In genomic region chr16:21083729-21084268, GRCh38 we compare ENCODE assay signal across 8 cellular contexts.
DNase-seq lines count a peak whose midpoint lies in the region; ATAC-seq, FAIRE-seq and TF ChIP-seq lines count a peak whose summit lies in the region.

No MANE protein-coding gene starts in this region.

- no peaks in the 10 kb centered on the region for H3K79me2 ChIP-seq in PC-3 (ENCODE audit: low read length)

- 29 to 34% methylated on average over 6 of the region's 6 CpGs for WGBS in tibial nerve, 2 donors

- no TSS peak for BruUV-seq in PC-3 (replicated peaks; lab: Mats Ljungman, UMichigan)

- DNase-seq in Ammon's horn (ENCODE audit: low spot score) (peak; percentile 45), H54 (ENCODE audit: insufficient read length, low spot score) (peak; percentile 45), PC-3 (peak; percentile 64), activated T-helper 1 cell treated with Interleukin-2 at 50 U/mL for 16 hours (ENCODE audit: low read depth) (peak; percentile 10), foreskin keratinocyte (peak in 1 of 2 donors; percentile 54), nucleus accumbens (lab: John Stamatoyannopoulos, UW) (peak in 40 of 56 donors; percentile 1 to 65 (median 10)), tibial nerve (ENCODE audit: low spot score in 2 of 2) (peak; percentile 59 to 79)

- ATAC-seq in PC-3 (peak; percentile 66), foreskin keratinocyte (peak; percentile 84), HG03097 (IDR thresholded peaks at IDR 0.05; ENCODE audit: low FRiP score, unreplicated experiment) (no peak)

- H3K4me3 ChIP-seq in PC-3 (ENCODE audit: low read length) (no peak overlapping the region), tibial nerve (no peak overlapping the region)

- H4K20me1 ChIP-seq in PC-3 (ENCODE audit: low read length) = no peaks in the 10 kb centered on the region

- H2AFZ ChIP-seq in PC-3 (ENCODE audit: low read length) = peak overlapping the region; percentile 42; the same call in 1 of the 2 replicates

- H3K36me3 ChIP-seq in PC-3 (ENCODE audit: low read depth, low read length) (no peaks in the 10 kb centered on the region), tibial nerve (no peaks in the 10 kb centered on the region)

- CTCF ChIA-PET in PC-3 (lab: Charles Lee) = no interaction called here

- no peak for TF ChIP-seq EP300 in tibial nerve (IDR thresholded peaks at IDR 0.05)

- TF ChIP-seq CTCF in PC-3 (conservative IDR thresholded peaks at IDR 0.05; ENCODE audit: low read depth, low read length) = peak; percentile 79
- TF ChIP-seq CTCF in foreskin keratinocyte (conservative IDR thresholded peaks at IDR 0.05) = peak; percentile 84
- peak; percentile 60 to 84 (median 71) for TF ChIP-seq CTCF in tibial nerve (IDR thresholded peaks at IDR 0.05)

- H3K9me3 ChIP-seq in PC-3 (ENCODE audit: low read length) = no peaks in the 10 kb centered on the region
- no peaks in the 10 kb centered on the region for H3K9me3 ChIP-seq in tibial nerve

- no peaks in the 10 kb centered on the region for H3F3A ChIP-seq in PC-3 (ENCODE audit: low read length, unreplicated experiment)

- no peak for TF ChIP-seq POLR2A in H54 (IDR thresholded peaks at IDR 0.05; ENCODE audit: low read depth, low read length)
- no peak for TF ChIP-seq POLR2A in tibial nerve (IDR thresholded peaks at IDR 0.05)

- H3K9me2 ChIP-seq in PC-3 (replicated peaks; ENCODE audit: low read length) = no peaks in the 10 kb centered on the region

- no peak overlapping the region for H3K9ac ChIP-seq in PC-3 (ENCODE audit: low read length)

- POLR2A ChIA-PET in PC-3 (lab: Charles Lee; ENCODE audit: unreplicated experiment) = no interaction called here

- intact Hi-C loops in PC-3 (cut with micrococcal nuclease) = loop anchor here (1.0 kb wide), 1 partner anchor 233 kb away; no protein-coding TSS in a partner anchor

- H3K27me3 ChIP-seq in PC-3 (ENCODE audit: low read length) = no peaks in the 10 kb centered on the region
- no peaks in the 10 kb centered on the region for H3K27me3 ChIP-seq in foreskin keratinocyte
- no peaks in the 10 kb centered on the region for H3K27me3 ChIP-seq in tibial nerve

- peaks cover 7% of the 10 kb centered on the region for H3K4me1 ChIP-seq in PC-3 (ENCODE audit: insufficient read depth, low read length)
- peaks cover 3% of the 10 kb centered on the region for H3K4me1 ChIP-seq in foreskin keratinocyte
- H3K4me1 ChIP-seq in tibial nerve = peaks cover 0 to 4% (median 0%) of the 10 kb centered on the region in 4 donors

- no peak overlapping the region for H3K27ac ChIP-seq in PC-3 (ENCODE audit: low read length)
- no peak overlapping the region for H3K27ac ChIP-seq in foreskin keratinocyte
- peak overlapping the region in 1 of 4 donors; percentile 51 for H3K27ac ChIP-seq in tibial nerve

- H3K4me2 ChIP-seq in PC-3 (ENCODE audit: low read length) = no peak overlapping the region

- FAIRE-seq in H54 (lab: Jason Lieb, UNC) = peak; percentile 23
